Comparison of ENCODE assay signal across 8 cellular contexts in the genomic region with DNA sequence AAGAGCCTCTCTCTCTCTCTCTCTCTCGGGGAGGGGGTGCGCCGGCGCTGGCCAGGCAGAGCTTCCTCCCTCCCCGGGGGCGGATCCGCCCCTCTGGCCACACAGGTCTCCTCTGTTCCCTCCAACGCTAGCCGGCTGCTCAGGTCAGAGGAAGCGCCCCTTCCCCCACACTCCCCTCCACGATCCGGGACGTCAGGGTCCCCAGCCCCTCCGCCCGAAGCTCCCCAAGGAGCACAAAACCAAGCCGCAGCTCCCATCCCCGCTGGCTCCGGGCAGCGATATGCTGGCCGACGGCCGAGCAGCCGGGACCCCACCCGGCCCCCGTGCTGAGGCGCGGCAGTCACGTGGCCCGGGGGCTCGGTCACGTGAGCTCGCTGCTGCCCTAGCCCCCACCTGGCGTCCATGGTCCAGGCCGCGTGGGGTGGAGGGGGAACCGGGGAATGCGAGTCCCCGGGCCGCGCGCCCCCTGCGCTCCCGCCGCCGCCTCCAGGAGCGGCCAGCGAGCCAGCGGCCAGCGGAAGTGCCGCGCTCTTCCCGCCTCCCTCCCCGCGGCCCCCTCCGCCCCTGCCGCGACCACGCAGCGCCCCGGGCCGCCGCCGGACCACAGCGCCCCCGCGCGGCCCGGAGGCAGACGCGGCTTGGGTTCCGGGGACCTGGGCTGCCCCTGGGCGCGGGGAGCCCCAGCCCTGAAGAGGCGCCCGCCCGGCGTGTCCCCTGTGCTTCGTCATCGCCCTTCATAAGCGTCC. TPM values are rescaled to one million over a fixed set of nuclear protein-coding genes. Genes with fewer than 3 reads are reported as not detected.
A peak's percentile ranks its signal among the peaks of the same experiment; 100 is the strongest.
DNase-seq lines count a peak whose midpoint lies in the region; ATAC-seq, FAIRE-seq and TF ChIP-seq lines count a peak whose summit lies in the region.

TSS of gene SLC35B2 (minus strand) at position 522 of the 746 bp plus-strand sequence. CDS start at position 404, 118 bp downstream.

- peaks cover 29% of the 10 kb centered on the region for H3K36me3 Mint-ChIP-seq in nephron progenitor cell (ENCODE audit: low read depth)

- H3K4me1 ChIP-seq in foreskin keratinocyte: peaks cover 9% of the 10 kb centered on the region
- peaks cover 0 to 63% (median 18%) of the 10 kb centered on the region in 4 donors for H3K4me1 ChIP-seq in tibial nerve

- TF ChIP-seq CTCF in D721Med (IDR thresholded peaks at IDR 0.05; ENCODE audit: insufficient read depth, missing control alignments): peak; percentile 63
- peak; percentile 82 for TF ChIP-seq CTCF in foreskin keratinocyte (conservative IDR thresholded peaks at IDR 0.05)
- peak; percentile 34 for TF ChIP-seq CTCF in nephron progenitor cell (IDR thresholded peaks at IDR 0.05)
- peak; percentile 81 to 95 (median 93) for TF ChIP-seq CTCF in tibial nerve (IDR thresholded peaks at IDR 0.05)

- peaks cover 7% of the 10 kb centered on the region for H3K27me3 Mint-ChIP-seq in nephron progenitor cell (ENCODE audit: low read depth, poor library complexity)

- H3K36me3 ChIP-seq in tibial nerve: peaks cover 0 to 57% (median 19%) of the 10 kb centered on the region in 3 donors

- TF ChIP-seq EP300 in tibial nerve (IDR thresholded peaks at IDR 0.05): peak; percentile 24 to 78

- ATAC-seq in GM19468 (IDR thresholded peaks at IDR 0.05; ENCODE audit: extremely low read depth, unreplicated experiment) (peak; percentile 22), foreskin keratinocyte (peak; percentile 38)

- H3K9me3 ChIP-seq in tibial nerve: no peaks in the 10 kb centered on the region

- H3K27me3 ChIP-seq in foreskin keratinocyte: no peaks in the 10 kb centered on the region
- no peaks in the 10 kb centered on the region for H3K27me3 ChIP-seq in tibial nerve

- FAIRE-seq in D721Med (lab: Jason Lieb, UNC): no peak
- FAIRE-seq in RCC 7860 (lab: Jason Lieb, UNC): no peak

- H3K27ac Mint-ChIP-seq in nephron progenitor cell: peak within 1 kb of the TSS; percentile 95

- WGBS in tibial nerve, 2 donors: 0 to 2% methylated on average over 10 to 67 of the region's 80 CpGs

- TF ChIP-seq POLR2A in tibial nerve (IDR thresholded peaks at IDR 0.05): peak; percentile 56 to 74

- peaks cover 58% of the 10 kb centered on the region for H3K4me1 Mint-ChIP-seq in nephron progenitor cell

- H3K27ac ChIP-seq in foreskin keratinocyte: peak within 1 kb of the TSS; percentile 66
- H3K27ac ChIP-seq in tibial nerve: peak within 1 kb of the TSS; percentile 88 to 99 (median 93)

- H3K4me3 Mint-ChIP-seq in nephron progenitor cell: peak within 1 kb of the TSS; percentile 90

- peak; percentile 88 for DNase-seq in D721Med (ENCODE audit: insufficient read length, low spot score)
- peak; percentile 81 for DNase-seq in HT1080 (ENCODE audit: low read depth)
- DNase-seq in RCC 7860 (ENCODE audit: low spot score): peak; percentile 61
- peak in 3 of 4 experiments; percentile 27 to 63 (median 54) for DNase-seq in activated naive CD4-positive, alpha-beta T cell (lab: John Stamatoyannopoulos, UW)
- peak in 1 of 2 donors; percentile 44 for DNase-seq in foreskin keratinocyte
- DNase-seq in nephron progenitor cell: peak; percentile 78
- DNase-seq in tibial nerve (ENCODE audit: low spot score in 2 of 2): peak; percentile 42 to 54

- H3K9me3 Mint-ChIP-seq in nephron progenitor cell: no peaks in the 10 kb centered on the region

- peak within 1 kb of the TSS; percentile 62 to 98 (median 82) for H3K4me3 ChIP-seq in tibial nerve

RNA-seq across cellular contexts. Expression of gene SLC35B2, which starts in this region (rescaled TPM):
- total RNA-seq in HT1080 (2014; rRNA removed; shearing (Covaris generic)): 123 and 127 TPM in 2 replicates
- 122 and 140 TPM in 2 replicates for polyA plus RNA-seq in HT1080 (2015; cell fraction: cytosol; rRNA removed)
- 89.5 and 94.0 TPM in 2 replicates for polyA plus RNA-seq in HT1080 (2015; cell fraction: nucleus; rRNA removed)
- 76.7 and 77.0 TPM in 2 replicates for total RNA-seq in foreskin keratinocyte
- 72.9 and 79.6 TPM in 2 replicates for polyA plus RNA-seq in foreskin keratinocyte
- total RNA-seq in tibial nerve: 10 to 100 TPM; 28.0 to 34.1 (median 33.1) TPM

Comparison
In these comparisons a context has a peak if more than half of its experiments do, and no peak if none do; other contexts are left out.
1. CTCF ChIP-seq: peak in every context shown above with its lines; median percentile 93 in tibial nerve; 82 in foreskin keratinocyte; 63 in D721Med; 34 in nephron progenitor cell.